ENCODE assay signal across 1 cellular context in genomic region chr15:38254065-38254883, GRCh38.
A peak's percentile ranks its signal among the peaks of the same experiment; 100 is the strongest.
TF ChIP-seq lines count a peak whose summit lies in the region.

No MANE protein-coding gene starts in this region.

TF ChIP-seq in GM12878, 131 proteins besides CTCF, POLR2A, EP300 and RAD21 (continued from another document):
- TF ChIP-seq REST (IDR thresholded peaks at IDR 0.05; ENCODE audit: low read depth, low read length) (no peak), MTA2 (IDR thresholded peaks at IDR 0.05; ENCODE audit: low read depth) (0 out of 2 replicates have a peak, but pooled peaks have one; percentile 10), NRF1 (conservative IDR thresholded peaks at IDR 0.05; ENCODE audit: low read depth, low read length) (no peak), USF1 (IDR thresholded peaks at IDR 0.05; ENCODE audit: borderline replicate concordance, extremely low read length, insufficient read depth, low read depth, low read length) (peak; percentile 73), BHLHE40 (IDR thresholded peaks at IDR 0.05; ENCODE audit: borderline replicate concordance in 1 of 2, low read depth in 2 of 2, low read length in 1 of 2) (peak; percentile 72 to 82), SMAD1 (IDR thresholded peaks at IDR 0.05; ENCODE audit: low read depth, partially characterized antibody) (no peak), RBBP5 (conservative IDR thresholded peaks at IDR 0.05) (no peak), USF2 (IDR thresholded peaks at IDR 0.05; ENCODE audit: borderline replicate concordance, low read depth, low read length) (peak; percentile 66), CEBPB (IDR thresholded peaks at IDR 0.05; ENCODE audit: borderline replicate concordance in 1 of 2, low read depth in 2 of 2, low read length in 2 of 2) (no peak), SKIL (IDR thresholded peaks at IDR 0.05; ENCODE audit: low read depth, poor library complexity, severe bottlenecking) (peak; percentile 45), ZNF384 (IDR thresholded peaks at IDR 0.05; ENCODE audit: borderline replicate concordance, low read depth, low read length) (peak; percentile 27; the same call in 1 of the 2 replicates), PKNOX1 (IDR thresholded peaks at IDR 0.05) (peak; percentile 18; the same call in 1 of the 2 replicates), SUZ12 (IDR thresholded peaks at IDR 0.05; ENCODE audit: unreplicated experiment) (no peak), NR2F1 (conservative IDR thresholded peaks at IDR 0.05) (no peak), POU2F2 (IDR thresholded peaks at IDR 0.05; ENCODE audit: borderline replicate concordance, low read depth, low read length) (peak; percentile 88; the same call in 1 of the 3 replicates), RB1 (IDR thresholded peaks at IDR 0.05; ENCODE audit: borderline replicate concordance) (peak; percentile 46; the same call in 1 of the 2 replicates), BCL3 (IDR thresholded peaks at IDR 0.05; ENCODE audit: borderline replicate concordance, insufficient read depth, low read depth, low read length, poor library complexity, severe bottlenecking) (no peak), YY1 (IDR thresholded peaks at IDR 0.05; ENCODE audit: low read depth, low read length) (peak; percentile 90)
